21 cellular contexts compared by ENCODE assay signal in genomic region chr7:101916876-101917275, GRCh38.
A peak's percentile ranks its signal among the peaks of the same experiment; 100 is the strongest.
DNase-seq lines count a peak whose midpoint lies in the region; ATAC-seq, FAIRE-seq and TF ChIP-seq lines count a peak whose summit lies in the region.
"Had no signal": no experiment of that assay in that cellular context is flagged by ENCODE, and none has a peak within 500 bp of the region (broad histone marks: within the 10 kb centered on the region; RNA-seq: fewer than 3 reads in every experiment).

No MANE protein-coding gene starts in this region.

- H3K27ac ChIP-seq in cardiac muscle cell (peak overlapping the region; percentile 3), sigmoid colon (peak overlapping the region in 3 of 4 donors; percentile 84 to 93 (median 87)), uterus (peak overlapping the region in 1 of 2 donors; percentile 62)
- H3K27ac ChIP-seq: C4-2B, SJCRH30 had no signal

- H3K9me3 ChIP-seq in cardiac muscle cell (ENCODE audit: low read depth) (no peaks in the 10 kb centered on the region), sigmoid colon (no peaks in the 10 kb centered on the region), uterus (no peaks in the 10 kb centered on the region)
- H3K9me3 ChIP-seq: SJCRH30 had no signal

- H3K4me1 ChIP-seq in cardiac muscle cell (ENCODE audit: low read depth): peaks cover 15% of the 10 kb centered on the region
- H3K4me1 ChIP-seq in sigmoid colon: peaks cover 0 to 62% (median 51%) of the 10 kb centered on the region in 4 donors
- peaks cover under 1 to 3% of the 10 kb centered on the region in 2 donors for H3K4me1 ChIP-seq in uterus

- no peak overlapping the region for H3K4me3 ChIP-seq in cardiac muscle cell
- H3K4me3 ChIP-seq in sigmoid colon: no peak overlapping the region
- no peak overlapping the region for H3K4me3 ChIP-seq in uterus
- H3K4me3 ChIP-seq: SJCRH30 had no signal

- H3K9me3 Mint-ChIP-seq in glutamatergic neuron (ENCODE audit: unreplicated experiment): peaks cover 22% of the 10 kb centered on the region
- H3K9me3 Mint-ChIP-seq: CD8-positive, alpha-beta memory T cell; IgD-negative memory B cell had no signal

- H3K27ac Mint-ChIP-seq in glutamatergic neuron (ENCODE audit: unreplicated experiment): peak overlapping the region; percentile 80
- H3K27ac Mint-ChIP-seq: IgD-negative memory B cell had no signal

- H3K27me3 ChIP-seq in cardiac muscle cell (no peaks in the 10 kb centered on the region), sigmoid colon (no peaks in the 10 kb centered on the region), uterus (no peaks in the 10 kb centered on the region)
- H3K27me3 ChIP-seq: SJCRH30 had no signal

- no peak for TF ChIP-seq CTCF in cardiac muscle cell (IDR thresholded peaks at IDR 0.05; ENCODE audit: low read depth, low read length)
- TF ChIP-seq CTCF in glutamatergic neuron (IDR thresholded peaks at IDR 0.05; ENCODE audit: partially characterized antibody, unreplicated experiment): no peak
- TF ChIP-seq CTCF in sigmoid colon (IDR thresholded peaks at IDR 0.05): no peak
- TF ChIP-seq CTCF in uterus (IDR thresholded peaks at IDR 0.05): no peak

- peaks cover 5% of the 10 kb centered on the region for H3K36me3 Mint-ChIP-seq in glutamatergic neuron (ENCODE audit: unreplicated experiment)

- no peak overlapping the region for H3K4me3 Mint-ChIP-seq in glutamatergic neuron (ENCODE audit: unreplicated experiment)
- H3K4me3 Mint-ChIP-seq: CD8-positive, alpha-beta memory T cell; IgD-negative memory B cell had no signal

- H3K27me3 Mint-ChIP-seq in glutamatergic neuron (ENCODE audit: unreplicated experiment): peaks cover 25% of the 10 kb centered on the region
- H3K27me3 Mint-ChIP-seq: CD8-positive, alpha-beta memory T cell; IgD-negative memory B cell had no signal

- TF ChIP-seq POLR2A in sigmoid colon (IDR thresholded peaks at IDR 0.05) (no peak), H54 (IDR thresholded peaks at IDR 0.05; ENCODE audit: low read depth, low read length) (no peak), uterus (IDR thresholded peaks at IDR 0.05) (no peak)

- no peak for FAIRE-seq in H54 (lab: Jason Lieb, UNC)

- H3K36me3 ChIP-seq in cardiac muscle cell (no peaks in the 10 kb centered on the region), sigmoid colon (peaks cover 0 to 23% (median 0%) of the 10 kb centered on the region in 4 donors), uterus (no peaks in the 10 kb centered on the region)

- ATAC-seq in left ventricle myocardium superior: no peak
- no peak for ATAC-seq in HG03135 (IDR thresholded peaks at IDR 0.05; ENCODE audit: unreplicated experiment)
- ATAC-seq: HCT116, Panc1 had no signal

- peaks cover 46% of the 10 kb centered on the region for H3K4me1 Mint-ChIP-seq in glutamatergic neuron (ENCODE audit: low read depth, unreplicated experiment)

- no peak for TF ChIP-seq EP300 in sigmoid colon (IDR thresholded peaks at IDR 0.05)

- intact Hi-C loops in left ventricle myocardium superior (cut with micrococcal nuclease): no loop called here
- intact Hi-C loops in sigmoid colon (cut with DNase I): no loop called here
- intact Hi-C loops in uterus (cut with DNase I; ENCODE audit: low total_unique reads): no loop called here

- WGBS in sigmoid colon, 2 donors: 95 to 97% methylated on average over 15 of the region's 15 CpGs

- DNase-seq in cardiac muscle cell (ENCODE audit: low read depth in 1 of 2, low spot score in 1 of 2) (no peak), left ventricle myocardium superior (no peak), glutamatergic neuron (no peak), sigmoid colon (no peak), H54 (ENCODE audit: insufficient read length, low spot score) (no peak), uterus (no peak)
- DNase-seq: AML-193; CD8-positive, alpha-beta memory T cell; DMS53; NCI-H1694; NCI-H2081; NCI-H345; NCI-H524; NCI-H774; NK-92 treated with Interleukin-12 subunit alpha and Interleukin-12 subunit beta, amount 100 ng/mL, for 24 hours; SJCRH30 had no signal
